In the genomic region with DNA sequence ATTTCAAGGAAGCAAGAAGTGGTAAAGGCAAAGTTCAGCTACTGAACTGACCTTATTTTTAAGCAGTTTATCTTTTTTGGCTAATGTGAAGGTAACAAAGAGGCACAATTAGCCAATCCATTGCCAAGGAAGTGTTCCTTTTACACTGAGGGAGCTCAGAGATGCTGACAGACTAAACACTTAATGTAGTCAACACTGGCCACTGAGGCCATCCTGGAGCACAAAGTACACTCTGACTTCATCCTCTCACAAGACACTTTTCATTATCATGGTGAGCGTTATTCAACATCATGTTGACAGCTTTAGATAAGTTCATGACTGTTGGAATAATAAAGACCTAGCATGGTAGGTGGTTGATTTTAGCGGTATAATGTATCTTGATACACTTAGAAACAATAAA, we compare ENCODE assay signal across 9 cellular contexts.
"Had no signal": no experiment of that assay in that cellular context is flagged by ENCODE, and none has a peak within 500 bp of the region (broad histone marks: within the 10 kb centered on the region; RNA-seq: fewer than 3 reads in every experiment).

No MANE protein-coding gene starts in this region.

- H3K4me1 ChIP-seq: HAP-1 had no signal

- H3K36me3 ChIP-seq: HAP-1 had no signal

- H3K27me3 Mint-ChIP-seq: IgD-negative memory B cell had no signal

- H3K27ac ChIP-seq: GM23248, HL-60 had no signal

- DNase-seq: GM23248, GOT3, H7, HFFc6 had no signal

- H3K4me3 Mint-ChIP-seq: HFFc6, IgD-negative memory B cell had no signal

- H3K27ac Mint-ChIP-seq: HFFc6, IgD-negative memory B cell had no signal

- H3K4me1 Mint-ChIP-seq: IgD-negative memory B cell had no signal

- H3K9me3 ChIP-seq: HAP-1 had no signal

- ATAC-seq: HCT116, HepG2 had no signal

- H3K4me3 ChIP-seq: GM23248, HAP-1 had no signal
